Comparison of ENCODE assay signal across 15 cellular contexts in the genomic region with DNA sequence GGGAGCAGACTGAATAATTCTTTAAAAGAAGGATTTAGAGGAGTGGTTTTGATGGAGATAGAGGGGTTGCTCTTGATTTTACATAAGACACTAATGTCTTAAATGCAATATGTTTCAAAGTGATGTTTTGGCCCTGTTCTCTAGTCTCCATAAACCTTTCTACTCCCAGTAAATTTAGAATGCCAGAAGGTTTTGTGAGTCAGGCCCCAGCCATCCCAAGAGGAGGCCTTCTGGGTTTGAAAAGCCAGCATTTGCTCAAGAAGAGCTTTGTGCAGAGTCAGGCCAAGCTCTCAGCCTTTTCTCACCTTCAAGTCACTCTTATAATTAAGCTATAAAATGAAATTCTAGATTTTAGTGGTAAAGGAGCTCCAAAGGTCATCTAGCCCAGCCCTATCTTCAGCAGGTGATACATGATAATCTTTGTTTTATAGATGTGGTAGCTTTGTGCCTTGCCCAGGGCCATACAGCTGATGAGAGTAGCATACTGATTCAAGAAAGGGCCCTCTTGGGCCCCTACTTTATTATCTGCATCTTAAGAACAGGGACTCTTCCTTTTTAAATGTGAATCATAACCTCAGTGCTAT.
A peak's percentile ranks its signal among the peaks of the same experiment; 100 is the strongest.
DNase-seq lines count a peak whose midpoint lies in the region; ATAC-seq and TF ChIP-seq lines count a peak whose summit lies in the region.
"Had no signal": no experiment of that assay in that cellular context is flagged by ENCODE, and none has a peak within 500 bp of the region (broad histone marks: within the 10 kb centered on the region; RNA-seq: fewer than 3 reads in every experiment).

No MANE protein-coding gene starts in this region.

- no peaks in the 10 kb centered on the region for H3K79me2 ChIP-seq in GM23248 (ENCODE audit: insufficient read depth)

- H3K9ac ChIP-seq in GM23248, result no peak overlapping the region
- H3K9ac ChIP-seq: SK-N-SH had no signal

- 0 out of 2 replicates have a peak, but pooled peaks cover 2% of the 10 kb centered on the region for H3K4me1 ChIP-seq in GM23248 (ENCODE audit: insufficient read depth)
- H3K4me1 ChIP-seq in mesodermal cell (ENCODE audit: control insufficient read depth, insufficient read depth, low read length, poor library complexity, severe bottlenecking), result peaks cover 17% of the 10 kb centered on the region
- peaks cover 13% of the 10 kb centered on the region for H3K4me1 ChIP-seq in BE2C

- no peak overlapping the region for H3K4me3 Mint-ChIP-seq in brain
- H3K4me3 Mint-ChIP-seq: B cell; CD4-positive, alpha-beta T cell; H9 had no signal

- H3K9me3 Mint-ChIP-seq in brain, result peaks cover 0 to 2% (median 0%) of the 10 kb centered on the region in 5 experiments
- H3K9me3 Mint-ChIP-seq: CD4-positive, alpha-beta T cell; H9 had no signal

- intact Hi-C loops in sciatic nerve (cut with DNase I), result no loop called here

- H3K4me1 Mint-ChIP-seq in brain, result peaks cover 33% of the 10 kb centered on the region
- H3K4me1 Mint-ChIP-seq: B cell had no signal

- no peaks in the 10 kb centered on the region for H4K20me1 ChIP-seq in GM23248 (ENCODE audit: insufficient read depth)

- H3K27me3 Mint-ChIP-seq in brain, result no peaks in the 10 kb centered on the region
- H3K27me3 Mint-ChIP-seq: B cell; CD4-positive, alpha-beta T cell had no signal

- peaks cover 19% of the 10 kb centered on the region for H3K36me3 Mint-ChIP-seq in brain

- DNase-seq in GM23248, result peak; percentile 60
- DNase-seq in inferior parietal cortex (ENCODE audit: extremely low spot score), result no peak
- no peak for DNase-seq in BE2C
- DNase-seq in sciatic nerve (ENCODE audit: low spot score), result no peak
- DNase-seq: CD4-positive, alpha-beta T cell; DND-41; GF-D8; H9; NCI-H1105 had no signal

- in situ Hi-C loops in GM23248 (cut with MboI), result no loop called here

- H3K27ac ChIP-seq in GM23248 (no peak overlapping the region), mesodermal cell (ENCODE audit: low read depth, low read length, severe bottlenecking) (peak overlapping the region; percentile 75)
- H3K27ac ChIP-seq: HL-60 had no signal

- H3K36me3 ChIP-seq in GM23248 (ENCODE audit: low read depth) (no peaks in the 10 kb centered on the region), mesodermal cell (ENCODE audit: control insufficient read depth, insufficient read depth, low read length) (peaks cover 7% of the 10 kb centered on the region), BE2C (no peaks in the 10 kb centered on the region)

- H3K4me3 ChIP-seq in GM23248, result no peak overlapping the region
- H3K4me3 ChIP-seq in mesodermal cell (ENCODE audit: extremely low read depth, insufficient read depth, low read length, poor library complexity, severe bottlenecking), result no peak overlapping the region
- H3K4me3 ChIP-seq in BE2C (ENCODE audit: low read depth, low read length), result no peak overlapping the region

- H3K27me3 ChIP-seq in GM23248 (replicated peaks; ENCODE audit: insufficient read depth) (no peaks in the 10 kb centered on the region; the same call in 1 of the 2 replicates), BE2C (no peaks in the 10 kb centered on the region)

- H3K9me3 ChIP-seq in GM23248 (ENCODE audit: low read depth), result no peaks in the 10 kb centered on the region
- no peaks in the 10 kb centered on the region for H3K9me3 ChIP-seq in mesodermal cell (ENCODE audit: control insufficient read depth, low read length)
- H3K9me3 ChIP-seq in BE2C, result no peaks in the 10 kb centered on the region
- H3K9me3 ChIP-seq: SK-N-SH had no signal

- H3K4me2 ChIP-seq in GM23248 (ENCODE audit: unreplicated experiment), result no peak overlapping the region
- H3K4me2 ChIP-seq: SK-N-SH had no signal

- ATAC-seq in sciatic nerve (no peak), HG03460 (IDR thresholded peaks at IDR 0.05; ENCODE audit: unreplicated experiment) (no peak)

- TF ChIP-seq CTCF in brain (conservative IDR thresholded peaks at IDR 0.05) (no peak), BE2C (IDR thresholded peaks at IDR 0.05; ENCODE audit: low read depth, low read length) (no peak)

- no peak overlapping the region for H2AFZ ChIP-seq in GM23248

- H3K9me2 ChIP-seq in GM23248 (ENCODE audit: insufficient read depth), result no peaks in the 10 kb centered on the region
- H3K9me2 ChIP-seq: SK-N-SH had no signal

- H3F3A ChIP-seq in GM23248 (ENCODE audit: insufficient read depth), result peaks cover 6% of the 10 kb centered on the region; the same call in 1 of the 2 replicates

- H3K27ac Mint-ChIP-seq in brain, result peak overlapping the region in 3 of 5 experiments; percentile 51 to 87 (median 60)
- H3K27ac Mint-ChIP-seq: B cell; CD4-positive, alpha-beta T cell had no signal
